ENCODE assay signal across 16 cellular contexts in the genomic region with DNA sequence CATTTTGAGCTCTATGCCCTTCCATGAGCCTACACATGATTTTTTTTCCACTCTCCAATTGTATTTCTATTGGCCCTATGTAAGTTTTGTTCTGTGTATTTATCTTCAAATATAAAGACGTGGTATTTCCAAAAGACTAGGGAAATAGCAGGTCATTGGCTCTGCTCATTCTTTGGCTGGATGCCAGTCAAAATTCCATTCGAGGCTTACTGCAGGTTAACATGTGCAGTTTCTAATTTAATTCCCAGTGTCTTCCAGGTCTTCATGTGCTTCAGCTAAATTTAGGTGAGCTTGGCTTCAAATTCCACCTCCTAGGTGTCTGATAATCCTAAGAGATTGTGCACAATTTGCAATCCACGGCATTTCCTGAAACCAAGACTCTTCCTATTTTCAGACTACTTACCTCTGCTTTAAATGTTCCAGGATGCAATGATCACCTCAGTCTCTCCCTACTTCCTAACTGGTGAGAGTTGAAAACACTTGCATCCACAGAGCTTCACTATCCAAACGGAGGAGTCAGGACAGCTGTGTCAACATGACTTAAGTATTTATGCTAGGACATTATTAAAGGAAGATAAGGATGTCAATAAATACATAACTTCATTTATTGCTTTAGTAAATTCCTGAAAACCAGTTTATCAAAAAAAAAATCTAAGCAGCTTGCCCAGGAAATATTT.
"Had no signal": no experiment of that assay in that cellular context is flagged by ENCODE, and none has a peak within 500 bp of the region (broad histone marks: within the 10 kb centered on the region; RNA-seq: fewer than 3 reads in every experiment).

No MANE protein-coding gene starts in this region.

- H3K27me3 Mint-ChIP-seq: activated naive CD8-positive, alpha-beta T cell treated with anti-CD3 and anti-CD28 coated beads, Interleukin-2, amount 10 ng/mL, durations not matched to agents 7 days and 5 days; stimulated activated memory B cell treated with anti-CD40 and anti-IgM and Interleukin-4, amounts not matched to agents 10 μg/mL and 1 μg/mL and 100 μg/mL, for 72 hours had no signal

- H3K79me2 ChIP-seq: hepatocyte had no signal

- H3K27ac ChIP-seq: breast epithelium, esophagus muscularis mucosa, hepatocyte, thyroid gland had no signal

- DNase-seq: activated CD4-positive, alpha-beta T cell treated with anti-CD3 and anti-CD28 coated beads, Interleukin-2, amount 50 U/mL, for 1 hour; activated CD8-positive, alpha-beta memory T cell treated with anti-CD3 and anti-CD28 coated beads for 24 hours; activated naive CD8-positive, alpha-beta T cell treated with anti-CD3 and anti-CD28 coated beads, Interleukin-2, amount 10 ng/mL, durations not matched to agents 7 days and 5 days; left ventricle myocardium superior; mesenchymal stem cell; natural killer cell; nucleus accumbens; stimulated activated CD4-positive, alpha-beta T cell treated with anti-CD3 and anti-CD28 coated beads, Interleukin-2, amount 100 ng/mL, for 48 hours; T-helper 9 cell; thyroid gland had no signal

- H3K36me3 Mint-ChIP-seq: activated naive CD8-positive, alpha-beta T cell treated with anti-CD3 and anti-CD28 coated beads, Interleukin-2, amount 10 ng/mL, durations not matched to agents 7 days and 5 days; stimulated activated memory B cell treated with anti-CD40 and anti-IgM and Interleukin-4, amounts not matched to agents 10 μg/mL and 1 μg/mL and 100 μg/mL, for 72 hours had no signal

- ATAC-seq: activated CD4-positive, CD25-positive, alpha-beta regulatory T cell treated with anti-CD3 and anti-CD28 coated beads, Interleukin-2, amount 50 U/mL, for 24 hours; left ventricle myocardium superior; natural killer cell; stimulated activated memory B cell treated with anti-CD40 and anti-IgM and Interleukin-4, amounts not matched to agents 10 μg/mL and 1 μg/mL and 100 μg/mL, for 72 hours had no signal

- H3K9me3 ChIP-seq: thyroid gland had no signal

- H2AFZ ChIP-seq: hepatocyte had no signal

- H3K4me3 Mint-ChIP-seq: activated naive CD8-positive, alpha-beta T cell treated with anti-CD3 and anti-CD28 coated beads, Interleukin-2, amount 10 ng/mL, durations not matched to agents 7 days and 5 days; activated T-helper 1 cell treated with anti-CD3 and anti-CD28 coated beads, Interleukin-12 subunit alpha, Interleukin-12 subunit beta, Interleukin-2, Interleukin-4 antibody, amounts not matched to agents 30 ng/mL and 10 ng/mL and 1 ng/mL, durations not matched to agents 14 hours and 24 hours and 36 hours; natural killer cell; stimulated activated memory B cell treated with anti-CD40 and anti-IgM and Interleukin-4, amounts not matched to agents 10 μg/mL and 1 μg/mL and 100 μg/mL, for 72 hours had no signal

- H3K4me1 Mint-ChIP-seq: activated naive CD8-positive, alpha-beta T cell treated with anti-CD3 and anti-CD28 coated beads, Interleukin-2, amount 10 ng/mL, durations not matched to agents 7 days and 5 days; natural killer cell; stimulated activated memory B cell treated with anti-CD40 and anti-IgM and Interleukin-4, amounts not matched to agents 10 μg/mL and 1 μg/mL and 100 μg/mL, for 72 hours had no signal

- H3K27ac Mint-ChIP-seq: activated naive CD8-positive, alpha-beta T cell treated with anti-CD3 and anti-CD28 coated beads, Interleukin-2, amount 10 ng/mL, durations not matched to agents 7 days and 5 days; activated T-helper 1 cell treated with anti-CD3 and anti-CD28 coated beads, Interleukin-12 subunit alpha, Interleukin-12 subunit beta, Interleukin-2, Interleukin-4 antibody, amounts not matched to agents 30 ng/mL and 10 ng/mL and 1 ng/mL, durations not matched to agents 14 hours and 24 hours and 36 hours; natural killer cell; stimulated activated memory B cell treated with anti-CD40 and anti-IgM and Interleukin-4, amounts not matched to agents 10 μg/mL and 1 μg/mL and 100 μg/mL, for 72 hours had no signal

- H3K36me3 ChIP-seq: breast epithelium, esophagus muscularis mucosa, thyroid gland had no signal

- H3K27me3 ChIP-seq: breast epithelium, esophagus muscularis mucosa, hepatocyte, thyroid gland had no signal

- H3K9me3 Mint-ChIP-seq: activated naive CD8-positive, alpha-beta T cell treated with anti-CD3 and anti-CD28 coated beads, Interleukin-2, amount 10 ng/mL, durations not matched to agents 7 days and 5 days; activated T-helper 1 cell treated with anti-CD3 and anti-CD28 coated beads, Interleukin-12 subunit alpha, Interleukin-12 subunit beta, Interleukin-2, Interleukin-4 antibody, amounts not matched to agents 30 ng/mL and 10 ng/mL and 1 ng/mL, durations not matched to agents 14 hours and 24 hours and 36 hours; stimulated activated memory B cell treated with anti-CD40 and anti-IgM and Interleukin-4, amounts not matched to agents 10 μg/mL and 1 μg/mL and 100 μg/mL, for 72 hours had no signal

- H3K4me2 ChIP-seq: hepatocyte had no signal

- H3K4me3 ChIP-seq: breast epithelium, esophagus muscularis mucosa, hepatocyte, thyroid gland had no signal
